17 cellular contexts compared by ENCODE assay signal in genomic region chr9:115601456-115601855, GRCh38.
DNase-seq lines count a peak whose midpoint lies in the region; ATAC-seq, FAIRE-seq and TF ChIP-seq lines count a peak whose summit lies in the region.
"Had no signal": no experiment of that assay in that cellular context is flagged by ENCODE, and none has a peak within 500 bp of the region (broad histone marks: within the 10 kb centered on the region; RNA-seq: fewer than 3 reads in every experiment).

No MANE protein-coding gene starts in this region.

- 68% methylated on average over 2 of the region's 2 CpGs for WGBS in A549 (ENCODE audit: missing lambda C conversion rate)

- DNase-seq in A549 (ENCODE audit: low read depth in 1 of 2, low spot score in 1 of 2) (no peak), EH (ENCODE audit: low read depth) (peak; percentile 47), SK-N-MC (ENCODE audit: low read depth, low spot score) (no peak), fibroblast of gingiva (ENCODE audit: low read depth) (peak; percentile 12), breast epithelium (ENCODE audit: low spot score in 2 of 2) (no peak)
- no peak for DNase-seq in CD4-positive, alpha-beta T cell
- DNase-seq: AML-193; CD4-positive, alpha-beta memory T cell; DMS79 treated with DMSO at 0.1 percent for 48 hours; EL; GOT3; H9 had no signal

- H3K36me3 ChIP-seq in SK-N-MC (ENCODE audit: insufficient read depth, low read length) (peaks cover 65% of the 10 kb centered on the region), breast epithelium (no peaks in the 10 kb centered on the region)

- no peak for TF ChIP-seq RAD21 in A549 (conservative IDR thresholded peaks at IDR 0.05 in 1 of 2, IDR thresholded peaks at IDR 0.05 in 1 of 2)

- intact Hi-C loops in breast epithelium (cut with DNase I; ENCODE audit: low total_unique reads), result loop anchor here (5.0 kb wide), 1 partner anchor 886 kb away; no protein-coding TSS in a partner anchor
- intact Hi-C loops in CD4-positive, alpha-beta T cell (cut with DNase I, micrococcal nuclease), result no loop called here

- TF ChIP-seq POLR2A in A549 (IDR thresholded peaks at IDR 0.05; ENCODE audit: low read length) (no peak), breast epithelium (IDR thresholded peaks at IDR 0.05) (no peak)

- H3K27ac ChIP-seq in A549, result peak overlapping the region; percentile 11 to 14; a peak in 4 of 6 replicates
- H3K27ac ChIP-seq in SK-N-MC, result peak overlapping the region; percentile 19; the same call in 1 of the 2 replicates
- H3K27ac ChIP-seq in breast epithelium, result no peak overlapping the region
- H3K27ac ChIP-seq in CD4-positive, alpha-beta T cell (ENCODE audit: low read depth, low read length), result no peak overlapping the region
- H3K27ac ChIP-seq: C4-2B had no signal

- H3K9ac ChIP-seq in SK-N-MC (ENCODE audit: insufficient read length), result no peak overlapping the region

- peaks cover 0 to 2% of the 10 kb centered on the region in 2 donors for H3K27me3 ChIP-seq in breast epithelium
- H3K27me3 ChIP-seq in CD4-positive, alpha-beta T cell (ENCODE audit: control insufficient read depth, insufficient read depth, low read length), result peaks cover 10% of the 10 kb centered on the region

- POLR2A ChIA-PET in A549 (lab: Yijun Ruan, JAX), result no interaction called here
- POLR2A ChIA-PET in CD4-positive, alpha-beta T cell (lab: Charles Lee), result no interaction called here

- H3K27ac Mint-ChIP-seq in CD4-positive, alpha-beta T cell, result no peak overlapping the region
- H3K27ac Mint-ChIP-seq: CD4-positive, alpha-beta memory T cell; H9 had no signal

- H3K27me3 Mint-ChIP-seq in CD4-positive, alpha-beta T cell, result peaks cover 34% of the 10 kb centered on the region

- no peak for TF ChIP-seq EP300 in A549 (IDR thresholded peaks at IDR 0.05)

- H3K36me3 Mint-ChIP-seq in CD4-positive, alpha-beta T cell (ENCODE audit: low read depth), result no peaks in the 10 kb centered on the region
- H3K36me3 Mint-ChIP-seq: CD4-positive, alpha-beta memory T cell had no signal

- ATAC-seq in A549, result no peak
- ATAC-seq in CD4-positive, alpha-beta T cell (ENCODE audit: poor library complexity), result no peak
- ATAC-seq in GM19035 (IDR thresholded peaks at IDR 0.05; ENCODE audit: unreplicated experiment), result no peak
- ATAC-seq: GM12878, K562 had no signal

- FAIRE-seq in A549 (lab: Jason Lieb, UNC), result no peak
- FAIRE-seq: GM12878, GM19239, K562 had no signal

- H3K4me3 ChIP-seq in A549, result no peak overlapping the region
- no peak overlapping the region for H3K4me3 ChIP-seq in SK-N-MC
- H3K4me3 ChIP-seq in breast epithelium, result no peak overlapping the region
- H3K4me3 ChIP-seq: GM12878, K562 had no signal

- H3K4me3 Mint-ChIP-seq in CD4-positive, alpha-beta T cell, result no peak overlapping the region
- H3K4me3 Mint-ChIP-seq: CD4-positive, alpha-beta memory T cell; H9 had no signal

- H3K9me3 Mint-ChIP-seq in CD4-positive, alpha-beta T cell, result no peaks in the 10 kb centered on the region
- H3K9me3 Mint-ChIP-seq: H9 had no signal

- H3K4me2 ChIP-seq in A549, result no peak overlapping the region

- H3K4me1 ChIP-seq in A549 (no peaks in the 10 kb centered on the region), breast epithelium (no peaks in the 10 kb centered on the region)

- H3K9me3 ChIP-seq in A549, result no peaks in the 10 kb centered on the region
- 0 out of 2 replicates have a peak, but pooled peaks cover 6% of the 10 kb centered on the region for H3K9me3 ChIP-seq in SK-N-MC (ENCODE audit: low read depth, low read length)
- H3K9me3 ChIP-seq in breast epithelium, result no peaks in the 10 kb centered on the region
- H3K9me3 ChIP-seq in CD4-positive, alpha-beta T cell (ENCODE audit: control insufficient read depth, low read length), result no peaks in the 10 kb centered on the region

- TF ChIP-seq CTCF in A549 (IDR thresholded peaks at IDR 0.05), result no peak
- TF ChIP-seq CTCF in breast epithelium (IDR thresholded peaks at IDR 0.05), result no peak
- no peak for TF ChIP-seq CTCF in CD4-positive, alpha-beta T cell (IDR thresholded peaks at IDR 0.05)

- CTCF ChIA-PET in A549 (lab: Yijun Ruan, JAX), result interaction anchor here (1.1 to 8.5 kb wide), 3 partner anchors 9 to 1060 kb away, joined by 4 to 118 read pairs (median 4); no protein-coding TSS in a partner anchor
- CTCF ChIA-PET in CD4-positive, alpha-beta T cell (lab: Charles Lee), result no interaction called here

- no peaks in the 10 kb centered on the region for H3K4me1 Mint-ChIP-seq in CD4-positive, alpha-beta T cell (ENCODE audit: low read depth)
- H3K4me1 Mint-ChIP-seq: CD4-positive, alpha-beta memory T cell had no signal

TF ChIP-seq in A549, 52 proteins besides CTCF, POLR2A, EP300 and RAD21:
- TF ChIP-seq FOXS1 (CRISPR knock-in tag; IDR thresholded peaks at IDR 0.05) (no peak), MAFK (IDR thresholded peaks at IDR 0.05; ENCODE audit: partially characterized antibody) (no peak), E2F6 (IDR thresholded peaks at IDR 0.05; ENCODE audit: borderline replicate concordance, low read depth) (no peak), CBX2 (IDR thresholded peaks at IDR 0.05; ENCODE audit: borderline replicate concordance, low read depth) (no peak), RCOR1 (IDR thresholded peaks at IDR 0.05; ENCODE audit: low read depth, low read length) (no peak)
TF ChIP-seq in A549: peak in this region for 0.

Comparison
In these comparisons a context has a peak if more than half of its experiments do, and no peak if none do; other contexts are left out.
1. DNase-seq: peak in EH (single experiment) and fibroblast of gingiva (single experiment); none in A549 (0 of 2), SK-N-MC (single experiment), breast epithelium (0 of 2) and CD4-positive, alpha-beta T cell (0 of 10).
2. H3K27ac ChIP-seq: peak in A549 (2 of 2) and SK-N-MC (single experiment); none in breast epithelium (0 of 2) and CD4-positive, alpha-beta T cell (single experiment).